ENCODE assay signal across 8 cellular contexts in genomic region chr9:33816327-33817252, GRCh38. TPM values are rescaled to one million over a fixed set of nuclear protein-coding genes. Genes with fewer than 3 reads are reported as not detected.
DNase-seq lines count a peak whose midpoint lies in the region; ATAC-seq and TF ChIP-seq lines count a peak whose summit lies in the region.

Gene UBE2R2 (plus strand): TSS chr9:33817160. CDS start chr9:33817758, 598 bp downstream.

- H3K4me3 ChIP-seq in CD8-positive, alpha-beta T cell (ENCODE audit: low read depth, low read length), result peak within 1 kb of the TSS; percentile 85
- H3K4me3 ChIP-seq in ectodermal cell (ENCODE audit: insufficient read depth, low read depth, low read length), result peak within 1 kb of the TSS; percentile 94
- peak within 1 kb of the TSS; percentile 98 for H3K4me3 ChIP-seq in lung

- POLR2A ChIA-PET in CD8-positive, alpha-beta T cell (lab: Charles Lee), result interaction anchor here (1.2 kb wide), 1 partner anchor 527 kb away, joined by 3 read pairs; no protein-coding TSS in a partner anchor

- 5% methylated on average over 55 to 62 of the region's 66 CpGs for WGBS in ectodermal cell, 2 experiments
- WGBS in lung, 2 donors, result 1 to 3% methylated on average over 37 to 55 of the region's 66 CpGs

- no peaks in the 10 kb centered on the region for H3K36me3 ChIP-seq in CD8-positive, alpha-beta T cell (ENCODE audit: insufficient read depth, low read length)
- H3K36me3 ChIP-seq in ectodermal cell (ENCODE audit: control insufficient read depth, insufficient read depth, low read length) (no peaks in the 10 kb centered on the region), lung (ENCODE audit: control insufficient read depth in 2 of 2, insufficient read depth in 2 of 2, low read length in 2 of 2) (no peaks in the 10 kb centered on the region)

- no peaks in the 10 kb centered on the region for H3K9me3 Mint-ChIP-seq in CD8-positive, alpha-beta T cell

- peak within 1 kb of the TSS; percentile 98 for H3K27ac Mint-ChIP-seq in CD8-positive, alpha-beta T cell

- H3K27ac ChIP-seq in CD8-positive, alpha-beta T cell (ENCODE audit: low read depth, low read length), result peak within 1 kb of the TSS; percentile 92
- H3K27ac ChIP-seq in ectodermal cell (ENCODE audit: insufficient read depth, low read depth, low read length, poor library complexity, severe bottlenecking) (peak within 1 kb of the TSS; percentile 97), lung (ENCODE audit: low read depth in 1 of 2, low read length in 1 of 2) (peak within 1 kb of the TSS; percentile 100)

- no peaks in the 10 kb centered on the region for H3K27me3 Mint-ChIP-seq in CD8-positive, alpha-beta T cell (ENCODE audit: low read depth)

- peak within 1 kb of the TSS; percentile 89 for H3K4me3 Mint-ChIP-seq in CD8-positive, alpha-beta T cell

- no peaks in the 10 kb centered on the region for H3K27me3 ChIP-seq in CD8-positive, alpha-beta T cell (ENCODE audit: insufficient read depth, low read length)
- H3K27me3 ChIP-seq in ectodermal cell (ENCODE audit: control insufficient read depth, insufficient read depth, low read length, poor library complexity, severe bottlenecking), result no peaks in the 10 kb centered on the region
- no peaks in the 10 kb centered on the region for H3K27me3 ChIP-seq in lung (ENCODE audit: control insufficient read depth, insufficient read depth)

- no peak for TF ChIP-seq CTCF in CD8-positive, alpha-beta T cell (IDR thresholded peaks at IDR 0.05)
- no peak for TF ChIP-seq CTCF in lung (IDR thresholded peaks at IDR 0.05; ENCODE audit: control extremely low read depth, extremely low read depth)

- CTCF ChIA-PET in CD8-positive, alpha-beta T cell (lab: Charles Lee), result interaction anchor here (1.0 to 5.1 kb wide), 3 partner anchors 32 to 42 kb away, joined by 3 to 73 read pairs (median 3); no protein-coding TSS in a partner anchor

- peaks cover 50% of the 10 kb centered on the region for H3K4me1 Mint-ChIP-seq in CD8-positive, alpha-beta T cell (ENCODE audit: low read depth)

- DNase-seq in CD8-positive, alpha-beta T cell, result peak; percentile 86 to 95 (median 89)
- DNase-seq in HS-5 (ENCODE audit: low read depth) (peak; percentile 76), NK-92 (lab: John Stamatoyannopoulos, UW; ENCODE audit: unreplicated experiment) (peak; percentile 72), lung (ENCODE audit: low spot score) (peak; percentile 93)
- peak; percentile 81 to 88 for DNase-seq in activated CD8-positive, alpha-beta memory T cell treated with anti-CD3 and anti-CD28 coated beads for 1 hour (ENCODE audit: extremely low read depth in 1 of 2, low read depth in 1 of 2)
- peak; percentile 90 to 91 (median 91) for DNase-seq in stimulated activated CD4-positive, alpha-beta T cell treated with anti-CD3 and anti-CD28 coated beads, TNF-alpha, amount 100 ng/mL, for 4 hours (ENCODE audit: low read depth in 3 of 3)

- peaks cover 23% of the 10 kb centered on the region for H3K4me1 ChIP-seq in CD8-positive, alpha-beta T cell (ENCODE audit: insufficient read depth, low read length)
- H3K4me1 ChIP-seq in ectodermal cell (ENCODE audit: control insufficient read depth, insufficient read depth, low read length) (no peaks in the 10 kb centered on the region), lung (ENCODE audit: control insufficient read depth in 2 of 2, insufficient read depth in 2 of 2, low read length in 2 of 2) (peaks cover 1 to 21% of the 10 kb centered on the region in 2 donors)

- peak; percentile 79 for ATAC-seq in CD8-positive, alpha-beta T cell
- peak; percentile 31 for ATAC-seq in GM19468 (IDR thresholded peaks at IDR 0.05; ENCODE audit: extremely low read depth, unreplicated experiment)
- peak; percentile 83 for ATAC-seq in lung (ENCODE audit: insufficient read depth, low FRiP score)

- H3K9me3 ChIP-seq in CD8-positive, alpha-beta T cell (ENCODE audit: low read length), result no peaks in the 10 kb centered on the region
- H3K9me3 ChIP-seq in ectodermal cell (ENCODE audit: control insufficient read depth, low read length) (no peaks in the 10 kb centered on the region), lung (ENCODE audit: control insufficient read depth in 2 of 2, insufficient read depth in 1 of 2, low read length in 1 of 2) (no peaks in the 10 kb centered on the region)

- intact Hi-C loops in CD8-positive, alpha-beta T cell (cut with DNase I, micrococcal nuclease), result loop anchor here (1.0 to 10.0 kb wide), 10 partner anchors 232 to 1264 kb away; partner anchors contain the start of genes UBAP1 (in 2 of the 2), DCAF12 (in 1 of the 2), DNAI1 (in 1 of the 2) and FAM219A (in 1 of the 2)

- H3K36me3 Mint-ChIP-seq in CD8-positive, alpha-beta T cell, result peaks cover 3% of the 10 kb centered on the region

RNA-seq across cellular contexts. Expression of gene UBE2R2, which starts in this region (rescaled TPM):
- 10 to 100 TPM; 20.0 to 20.1 TPM for total RNA-seq in CD8-positive, alpha-beta T cell
- polyA plus RNA-seq in ectodermal cell (2013, experiment 1 of 4), result 116 TPM
- 124 TPM for polyA plus RNA-seq in ectodermal cell (2013, experiment 2 of 4)
- 76.1 TPM for polyA plus RNA-seq in ectodermal cell (2013, experiment 3 of 4)
- polyA plus RNA-seq in ectodermal cell (2013, experiment 4 of 4), result 90.5 TPM
- 10 to 100 TPM; 29.4 to 29.5 TPM for total RNA-seq in lung
- 10 to 100 TPM; 16.2 to 25.4 TPM for polyA plus RNA-seq in lung

Comparison
In these comparisons a context has a peak if more than half of its experiments do, and no peak if none do; other contexts are left out.
1. Peak in every context shown above with its lines: DNase-seq, ATAC-seq, H3K4me3 ChIP-seq and H3K27ac ChIP-seq.
2. ATAC-seq: peak in every context shown above with its lines; median percentile 83 in lung; 79 in CD8-positive, alpha-beta T cell; 31 in GM19468.